1 cellular context compared by ENCODE assay signal in the genomic region with DNA sequence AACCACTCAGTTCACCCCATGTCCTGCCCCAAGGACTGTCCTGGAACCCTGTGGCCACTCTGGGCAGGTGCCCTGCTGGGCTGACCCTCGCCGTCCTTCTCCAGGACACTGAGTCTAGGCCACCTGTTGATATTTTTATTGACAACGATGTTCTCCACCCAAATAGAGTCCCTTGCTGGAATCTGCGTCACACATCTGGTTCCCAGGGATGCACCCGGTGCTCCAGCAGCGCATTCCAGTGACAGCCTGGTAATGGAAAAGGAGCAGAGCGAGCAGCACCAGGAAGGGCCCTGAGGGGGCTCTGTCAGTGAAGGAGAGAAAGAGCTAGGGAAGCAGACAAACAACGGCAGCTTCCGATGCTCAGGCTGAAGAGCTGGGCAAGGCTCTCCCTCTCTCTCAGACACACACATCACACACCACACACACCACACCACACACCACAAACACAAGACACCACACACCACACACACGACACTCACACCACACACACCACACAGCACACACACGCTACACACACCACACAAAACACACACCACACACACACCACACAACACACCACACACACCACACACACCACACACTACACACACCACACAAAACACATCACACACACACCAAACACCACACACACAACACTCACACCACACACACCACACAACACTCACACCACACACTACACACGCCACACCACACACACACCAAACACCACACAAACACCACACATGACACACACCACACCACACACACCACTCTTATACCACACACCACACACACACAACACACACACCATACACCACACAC.
TF ChIP-seq lines count a peak whose summit lies in the region.

No MANE protein-coding gene starts in this region.

TF ChIP-seq in HEK293, 187 proteins besides CTCF, POLR2A, EP300 and RAD21 (continued from another document and continues in another):
- TF ChIP-seq, protein P1, sequence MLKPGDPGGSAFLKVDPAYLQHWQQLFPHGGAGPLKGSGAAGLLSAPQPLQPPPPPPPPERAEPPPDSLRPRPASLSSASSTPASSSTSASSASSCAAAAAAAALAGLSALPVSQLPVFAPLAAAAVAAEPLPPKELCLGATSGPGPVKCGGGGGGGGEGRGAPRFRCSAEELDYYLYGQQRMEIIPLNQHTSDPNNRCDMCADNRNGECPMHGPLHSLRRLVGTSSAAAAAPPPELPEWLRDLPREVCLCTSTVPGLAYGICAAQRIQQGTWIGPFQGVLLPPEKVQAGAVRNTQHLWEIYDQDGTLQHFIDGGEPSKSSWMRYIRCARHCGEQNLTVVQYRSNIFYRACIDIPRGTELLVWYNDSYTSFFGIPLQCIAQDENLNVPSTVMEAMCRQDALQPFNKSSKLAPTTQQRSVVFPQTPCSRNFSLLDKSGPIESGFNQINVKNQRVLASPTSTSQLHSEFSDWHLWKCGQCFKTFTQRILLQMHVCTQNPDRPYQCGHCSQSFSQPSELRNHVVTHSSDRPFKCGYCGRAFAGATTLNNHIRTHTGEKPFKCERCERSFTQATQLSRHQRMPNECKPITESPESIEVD (tag by site-specific recombination; IDR thresholded peaks at IDR 0.05) = no peak
- TF ChIP-seq ZNF112 (tag by site-specific recombination; IDR thresholded peaks at IDR 0.05) (no peak), KLF9 (tag by site-specific recombination; IDR thresholded peaks at IDR 0.05; ENCODE audit: low read depth) (no peak), AEBP2 (tag by site-specific recombination; IDR thresholded peaks at IDR 0.05; ENCODE audit: borderline replicate concordance) (no peak), ZSCAN4 (tag by site-specific recombination; IDR thresholded peaks at IDR 0.05) (peak; percentile 24), ZBTB7A (tag by site-specific recombination; IDR thresholded peaks at IDR 0.05; ENCODE audit: low read depth) (no peak), ZNF248 (tag by site-specific recombination; IDR thresholded peaks at IDR 0.05) (no peak), ZFP37 (tag by site-specific recombination; IDR thresholded peaks at IDR 0.05) (no peak), ZNF580 (tag by site-specific recombination; IDR thresholded peaks at IDR 0.05) (no peak), ZNF501 (tag by site-specific recombination; IDR thresholded peaks at IDR 0.05) (no peak), GLI2 (tag by site-specific recombination; IDR thresholded peaks at IDR 0.05; ENCODE audit: borderline replicate concordance, low read depth) (no peak), BCL11B (tag by site-specific recombination; IDR thresholded peaks at IDR 0.05; ENCODE audit: low read depth) (no peak), WT1 (tag by site-specific recombination; IDR thresholded peaks at IDR 0.05) (no peak), ZNF560 (tag by site-specific recombination; IDR thresholded peaks at IDR 0.05; ENCODE audit: borderline replicate concordance) (no peak), ZBTB26 (tag by site-specific recombination; optimal IDR thresholded peaks at IDR 0.05) (no peak), SCRT1 (tag by site-specific recombination; IDR thresholded peaks at IDR 0.05; ENCODE audit: borderline replicate concordance) (no peak), ZNF274 (IDR thresholded peaks at IDR 0.05; ENCODE audit: low read length) (no peak), ZNF274 (tag by site-specific recombination; IDR thresholded peaks at IDR 0.05; ENCODE audit: borderline replicate concordance) (0 out of 2 replicates have a peak, but pooled peaks have one; percentile 38), ZNF155 (tag by site-specific recombination; IDR thresholded peaks at IDR 0.05) (no peak), ZNF843 (tag by site-specific recombination; IDR thresholded peaks at IDR 0.05) (no peak), ZFP3 (tag by site-specific recombination; IDR thresholded peaks at IDR 0.05; ENCODE audit: low read depth) (no peak), SP7 (tag by site-specific recombination; IDR thresholded peaks at IDR 0.05) (no peak), ZNF266 (tag by site-specific recombination; IDR thresholded peaks at IDR 0.05; ENCODE audit: low read depth) (no peak), ZNF350 (tag by site-specific recombination; IDR thresholded peaks at IDR 0.05) (no peak), ZNF791 (tag by site-specific recombination; IDR thresholded peaks at IDR 0.05) (no peak), ZNF747 (tag by site-specific recombination; IDR thresholded peaks at IDR 0.05) (no peak), ZBTB20 (tag by site-specific recombination; IDR thresholded peaks at IDR 0.05) (no peak)
- TF ChIP-seq, protein P2, sequence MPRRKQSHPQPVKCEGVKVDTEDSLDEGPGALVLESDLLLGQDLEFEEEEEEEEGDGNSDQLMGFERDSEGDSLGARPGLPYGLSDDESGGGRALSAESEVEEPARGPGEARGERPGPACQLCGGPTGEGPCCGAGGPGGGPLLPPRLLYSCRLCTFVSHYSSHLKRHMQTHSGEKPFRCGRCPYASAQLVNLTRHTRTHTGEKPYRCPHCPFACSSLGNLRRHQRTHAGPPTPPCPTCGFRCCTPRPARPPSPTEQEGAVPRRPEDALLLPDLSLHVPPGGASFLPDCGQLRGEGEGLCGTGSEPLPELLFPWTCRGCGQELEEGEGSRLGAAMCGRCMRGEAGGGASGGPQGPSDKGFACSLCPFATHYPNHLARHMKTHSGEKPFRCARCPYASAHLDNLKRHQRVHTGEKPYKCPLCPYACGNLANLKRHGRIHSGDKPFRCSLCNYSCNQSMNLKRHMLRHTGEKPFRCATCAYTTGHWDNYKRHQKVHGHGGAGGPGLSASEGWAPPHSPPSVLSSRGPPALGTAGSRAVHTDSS (tag by site-specific recombination; IDR thresholded peaks at IDR 0.05) = no peak
- TF ChIP-seq, protein P3, sequence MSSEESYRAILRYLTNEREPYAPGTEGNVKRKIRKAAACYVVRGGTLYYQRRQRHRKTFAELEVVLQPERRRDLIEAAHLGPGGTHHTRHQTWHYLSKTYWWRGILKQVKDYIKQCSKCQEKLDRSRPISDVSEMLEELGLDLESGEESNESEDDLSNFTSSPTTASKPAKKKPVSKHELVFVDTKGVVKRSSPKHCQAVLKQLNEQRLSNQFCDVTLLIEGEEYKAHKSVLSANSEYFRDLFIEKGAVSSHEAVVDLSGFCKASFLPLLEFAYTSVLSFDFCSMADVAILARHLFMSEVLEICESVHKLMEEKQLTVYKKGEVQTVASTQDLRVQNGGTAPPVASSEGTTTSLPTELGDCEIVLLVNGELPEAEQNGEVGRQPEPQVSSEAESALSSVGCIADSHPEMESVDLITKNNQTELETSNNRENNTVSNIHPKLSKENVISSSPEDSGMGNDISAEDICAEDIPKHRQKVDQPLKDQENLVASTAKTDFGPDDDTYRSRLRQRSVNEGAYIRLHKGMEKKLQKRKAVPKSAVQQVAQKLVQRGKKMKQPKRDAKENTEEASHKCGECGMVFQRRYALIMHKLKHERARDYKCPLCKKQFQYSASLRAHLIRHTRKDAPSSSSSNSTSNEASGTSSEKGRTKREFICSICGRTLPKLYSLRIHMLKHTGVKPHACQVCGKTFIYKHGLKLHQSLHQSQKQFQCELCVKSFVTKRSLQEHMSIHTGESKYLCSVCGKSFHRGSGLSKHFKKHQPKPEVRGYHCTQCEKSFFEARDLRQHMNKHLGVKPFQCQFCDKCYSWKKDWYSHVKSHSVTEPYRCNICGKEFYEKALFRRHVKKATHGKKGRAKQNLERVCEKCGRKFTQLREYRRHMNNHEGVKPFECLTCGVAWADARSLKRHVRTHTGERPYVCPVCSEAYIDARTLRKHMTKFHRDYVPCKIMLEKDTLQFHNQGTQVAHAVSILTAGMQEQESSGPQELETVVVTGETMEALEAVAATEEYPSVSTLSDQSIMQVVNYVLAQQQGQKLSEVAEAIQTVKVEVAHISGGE (tag by site-specific recombination; conservative IDR thresholded peaks at IDR 0.05; ENCODE audit: low read depth) = no peak
- TF ChIP-seq, protein P4, sequence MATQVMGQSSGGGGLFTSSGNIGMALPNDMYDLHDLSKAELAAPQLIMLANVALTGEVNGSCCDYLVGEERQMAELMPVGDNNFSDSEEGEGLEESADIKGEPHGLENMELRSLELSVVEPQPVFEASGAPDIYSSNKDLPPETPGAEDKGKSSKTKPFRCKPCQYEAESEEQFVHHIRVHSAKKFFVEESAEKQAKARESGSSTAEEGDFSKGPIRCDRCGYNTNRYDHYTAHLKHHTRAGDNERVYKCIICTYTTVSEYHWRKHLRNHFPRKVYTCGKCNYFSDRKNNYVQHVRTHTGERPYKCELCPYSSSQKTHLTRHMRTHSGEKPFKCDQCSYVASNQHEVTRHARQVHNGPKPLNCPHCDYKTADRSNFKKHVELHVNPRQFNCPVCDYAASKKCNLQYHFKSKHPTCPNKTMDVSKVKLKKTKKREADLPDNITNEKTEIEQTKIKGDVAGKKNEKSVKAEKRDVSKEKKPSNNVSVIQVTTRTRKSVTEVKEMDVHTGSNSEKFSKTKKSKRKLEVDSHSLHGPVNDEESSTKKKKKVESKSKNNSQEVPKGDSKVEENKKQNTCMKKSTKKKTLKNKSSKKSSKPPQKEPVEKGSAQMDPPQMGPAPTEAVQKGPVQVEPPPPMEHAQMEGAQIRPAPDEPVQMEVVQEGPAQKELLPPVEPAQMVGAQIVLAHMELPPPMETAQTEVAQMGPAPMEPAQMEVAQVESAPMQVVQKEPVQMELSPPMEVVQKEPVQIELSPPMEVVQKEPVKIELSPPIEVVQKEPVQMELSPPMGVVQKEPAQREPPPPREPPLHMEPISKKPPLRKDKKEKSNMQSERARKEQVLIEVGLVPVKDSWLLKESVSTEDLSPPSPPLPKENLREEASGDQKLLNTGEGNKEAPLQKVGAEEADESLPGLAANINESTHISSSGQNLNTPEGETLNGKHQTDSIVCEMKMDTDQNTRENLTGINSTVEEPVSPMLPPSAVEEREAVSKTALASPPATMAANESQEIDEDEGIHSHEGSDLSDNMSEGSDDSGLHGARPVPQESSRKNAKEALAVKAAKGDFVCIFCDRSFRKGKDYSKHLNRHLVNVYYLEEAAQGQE (tag by site-specific recombination; IDR thresholded peaks at IDR 0.05) = no peak
- TF ChIP-seq, protein P5, sequence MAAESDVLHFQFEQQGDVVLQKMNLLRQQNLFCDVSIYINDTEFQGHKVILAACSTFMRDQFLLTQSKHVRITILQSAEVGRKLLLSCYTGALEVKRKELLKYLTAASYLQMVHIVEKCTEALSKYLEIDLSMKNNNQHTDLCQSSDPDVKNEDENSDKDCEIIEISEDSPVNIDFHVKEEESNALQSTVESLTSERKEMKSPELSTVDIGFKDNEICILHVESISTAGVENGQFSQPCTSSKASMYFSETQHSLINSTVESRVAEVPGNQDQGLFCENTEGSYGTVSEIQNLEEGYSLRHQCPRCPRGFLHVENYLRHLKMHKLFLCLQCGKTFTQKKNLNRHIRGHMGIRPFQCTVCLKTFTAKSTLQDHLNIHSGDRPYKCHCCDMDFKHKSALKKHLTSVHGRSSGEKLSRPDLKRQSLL (tag by site-specific recombination; IDR thresholded peaks at IDR 0.05) = no peak
- TF ChIP-seq, protein P6, sequence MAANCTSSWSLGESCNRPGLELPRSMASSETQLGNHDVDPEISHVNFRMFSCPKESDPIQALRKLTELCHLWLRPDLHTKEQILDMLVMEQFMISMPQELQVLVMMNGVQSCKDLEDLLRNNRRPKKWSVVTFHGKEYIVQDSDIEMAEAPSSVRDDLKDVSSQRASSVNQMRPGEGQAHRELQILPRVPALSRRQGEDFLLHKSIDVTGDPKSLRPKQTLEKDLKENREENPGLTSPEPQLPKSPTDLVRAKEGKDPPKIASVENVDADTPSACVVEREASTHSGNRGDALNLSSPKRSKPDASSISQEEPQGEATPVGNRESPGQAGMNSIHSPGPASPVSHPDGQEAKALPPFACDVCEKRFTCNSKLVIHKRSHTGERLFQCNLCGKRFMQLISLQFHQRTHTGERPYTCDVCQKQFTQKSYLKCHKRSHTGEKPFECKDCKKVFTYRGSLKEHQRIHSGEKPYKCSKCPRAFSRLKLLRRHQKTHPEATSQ (tag by site-specific recombination; IDR thresholded peaks at IDR 0.05) = no peak
- TF ChIP-seq, protein P7, sequence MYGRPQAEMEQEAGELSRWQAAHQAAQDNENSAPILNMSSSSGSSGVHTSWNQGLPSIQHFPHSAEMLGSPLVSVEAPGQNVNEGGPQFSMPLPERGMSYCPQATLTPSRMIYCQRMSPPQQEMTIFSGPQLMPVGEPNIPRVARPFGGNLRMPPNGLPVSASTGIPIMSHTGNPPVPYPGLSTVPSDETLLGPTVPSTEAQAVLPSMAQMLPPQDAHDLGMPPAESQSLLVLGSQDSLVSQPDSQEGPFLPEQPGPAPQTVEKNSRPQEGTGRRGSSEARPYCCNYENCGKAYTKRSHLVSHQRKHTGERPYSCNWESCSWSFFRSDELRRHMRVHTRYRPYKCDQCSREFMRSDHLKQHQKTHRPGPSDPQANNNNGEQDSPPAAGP (tag by site-specific recombination; IDR thresholded peaks at IDR 0.05) = no peak
